ENCODE assay signal across 22 cellular contexts in genomic region chr19:29882719-29883105, GRCh38. TPM values are rescaled to one million over a fixed set of nuclear protein-coding genes. Genes with fewer than 3 reads are reported as not detected.
A peak's percentile ranks its signal among the peaks of the same experiment; 100 is the strongest.
DNase-seq lines count a peak whose midpoint lies in the region; ATAC-seq, FAIRE-seq and TF ChIP-seq lines count a peak whose summit lies in the region.
"Had no signal": no experiment of that assay in that cellular context is flagged by ENCODE, and none has a peak within 500 bp of the region (broad histone marks: within the 10 kb centered on the region; RNA-seq: fewer than 3 reads in every experiment).

No MANE protein-coding gene starts in this region.

- H3K4me1 ChIP-seq in hepatocyte (ENCODE audit: insufficient read depth), result no peaks in the 10 kb centered on the region
- H3K4me1 ChIP-seq in sigmoid colon, result no peaks in the 10 kb centered on the region
- H3K4me1 ChIP-seq in HepG2 (ENCODE audit: insufficient read depth, low read length), result peaks cover 9% of the 10 kb centered on the region; the same call in 1 of the 2 replicates
- H3K4me1 ChIP-seq: HAP-1 had no signal

- in situ Hi-C loops in HepG2 (cut with HindIII; ENCODE audit: extremely low pct_ligation_motif_present, low pct_unique_long_range_greater_than_20kb), result no loop called here

- no peaks in the 10 kb centered on the region for H4K20me1 ChIP-seq in hepatocyte (ENCODE audit: insufficient read depth, poor library complexity, severe bottlenecking)
- no peaks in the 10 kb centered on the region for H4K20me1 ChIP-seq in HepG2 (ENCODE audit: insufficient read depth, low read length)

- POLR2A ChIA-PET in HepG2 (lab: Yijun Ruan, JAX), result no interaction called here

- no peak for FAIRE-seq in HepG2 (lab: Jason Lieb, UNC)
- FAIRE-seq: K562 had no signal

- WGBS in hepatocyte (ENCODE audit: low lambda C conversion rate, missing lambda C conversion rate), result 65% methylated on average over 12 of the region's 13 CpGs
- 61 to 79% methylated on average over 13 of the region's 13 CpGs for WGBS in sigmoid colon, 2 donors
- 12% methylated on average over 8 of the region's 13 CpGs for WGBS in HepG2 (ENCODE audit: low lambda C conversion rate)

- no peaks in the 10 kb centered on the region for H3K9me3 Mint-ChIP-seq in HFFc6
- H3K9me3 Mint-ChIP-seq: CD8-positive, alpha-beta memory T cell had no signal

- TF ChIP-seq RAD21 in HepG2 (CRISPR knock-in tag; IDR thresholded peaks at IDR 0.05), result no peak

- H2AFZ ChIP-seq in hepatocyte (no peak overlapping the region), HepG2 (ENCODE audit: low read length) (no peak overlapping the region)

- peaks cover 5% of the 10 kb centered on the region for H3K27me3 Mint-ChIP-seq in HFFc6 (ENCODE audit: insufficient read depth)

- peak; percentile 54 for DNase-seq in activated effector memory CD4-positive, alpha-beta T cell treated with anti-CD3 and anti-CD28 coated beads, Interleukin-2, amount 50 U/mL, for 16 hours
- no peak for DNase-seq in activated effector memory CD4-positive, alpha-beta T cell treated with Interleukin-2 at 50 U/mL for 16 hours
- no peak for DNase-seq in HFFc6
- peak; percentile 2 for DNase-seq in hepatocyte (ENCODE audit: low spot score)
- peak; percentile 53 for DNase-seq in sigmoid colon
- DNase-seq in HepG2 (ENCODE audit: low spot score), result no peak
- DNase-seq: AML-193; C1 segment of cervical spinal cord; Calu3; CD8-positive, alpha-beta memory T cell; GDM1; MG63; NCI-H1436; NCI-H2029; NCI-H2227 treated with DMSO at 0.1 percent for 48 hours; NCI-H510A; NCI-H748 treated with DMSO at 0.1 percent for 48 hours had no signal

- H3K9ac ChIP-seq in HepG2 (ENCODE audit: insufficient read depth, low read depth, low read length), result no peak overlapping the region

- H3K27ac ChIP-seq in hepatocyte, result no peak overlapping the region
- no peak overlapping the region for H3K27ac ChIP-seq in sigmoid colon
- no peak overlapping the region for H3K27ac ChIP-seq in HepG2 (ENCODE audit: extremely low read length, insufficient read depth, low read length)

- peaks cover 35% of the 10 kb centered on the region for H3K4me1 Mint-ChIP-seq in HFFc6 (ENCODE audit: low read depth)

- H3K27me3 ChIP-seq in hepatocyte (no peaks in the 10 kb centered on the region), sigmoid colon (peaks cover 0 to 36% (median 5%) of the 10 kb centered on the region in 3 donors), HepG2 (ENCODE audit: control insufficient read depth in 1 of 2, insufficient read depth in 2 of 2, low read length in 2 of 2) (peaks cover 0 to 38% of the 10 kb centered on the region in 2 experiments; a peak in 2 of 5 replicates)
- H3K27me3 ChIP-seq: MG63 had no signal

- H3K27ac Mint-ChIP-seq in HFFc6, result no peak overlapping the region
- H3K27ac Mint-ChIP-seq: CD8-positive, alpha-beta memory T cell had no signal

- H3K9me2 ChIP-seq in hepatocyte (replicated peaks; ENCODE audit: insufficient read depth), result no peaks in the 10 kb centered on the region

- H3K9me3 ChIP-seq in hepatocyte (ENCODE audit: low read depth) (no peaks in the 10 kb centered on the region), sigmoid colon (no peaks in the 10 kb centered on the region), HepG2 (ENCODE audit: low read length) (no peaks in the 10 kb centered on the region)
- H3K9me3 ChIP-seq: HAP-1, MG63 had no signal

- CTCF ChIA-PET in HepG2 (lab: Yijun Ruan, JAX; ENCODE audit: low intra/inter-chr PET ratio, low total read pairs), result no interaction called here

- no peaks in the 10 kb centered on the region for H3K79me2 ChIP-seq in hepatocyte
- H3K79me2 ChIP-seq in HepG2 (ENCODE audit: insufficient read depth, low read length), result no peaks in the 10 kb centered on the region

- no peak overlapping the region for H3K4me3 ChIP-seq in hepatocyte
- H3K4me3 ChIP-seq in sigmoid colon, result no peak overlapping the region
- no peak overlapping the region for H3K4me3 ChIP-seq in HepG2 (replicated peaks in 1 of 3; ENCODE audit: insufficient read depth in 1 of 3, low read depth in 2 of 3, low read length in 3 of 3)
- H3K4me3 ChIP-seq: HAP-1, K562, MG63 had no signal

- H3K36me3 Mint-ChIP-seq in HFFc6 (ENCODE audit: low read depth), result peaks cover 4% of the 10 kb centered on the region; the same call in 1 of the 2 replicates
- H3K36me3 Mint-ChIP-seq: CD8-positive, alpha-beta memory T cell had no signal

- no TSS peak for BruUV-seq in HepG2 (replicated peaks; lab: Mats Ljungman, UMichigan)

- TF ChIP-seq POLR2A in sigmoid colon (IDR thresholded peaks at IDR 0.05) (no peak), HepG2 (IDR thresholded peaks at IDR 0.05; ENCODE audit: insufficient read depth in 1 of 2, low read depth in 2 of 2, low read length in 2 of 2) (no peak)

- ATAC-seq in HG02870 (IDR thresholded peaks at IDR 0.05; ENCODE audit: unreplicated experiment) (no peak), HepG2 (no peak), GM19023 (IDR thresholded peaks at IDR 0.05; ENCODE audit: unreplicated experiment) (no peak)
- ATAC-seq: Right ventricle myocardium inferior had no signal

- peak overlapping the region; percentile 19; the same call in 1 of the 2 replicates for H3K4me3 Mint-ChIP-seq in HFFc6
- H3K4me3 Mint-ChIP-seq: CD8-positive, alpha-beta memory T cell had no signal

- no peak for TF ChIP-seq CTCF in HFFc6 (IDR thresholded peaks at IDR 0.05)
- TF ChIP-seq CTCF in hepatocyte (IDR thresholded peaks at IDR 0.05; ENCODE audit: poor library complexity), result no peak
- no peak for TF ChIP-seq CTCF in sigmoid colon (IDR thresholded peaks at IDR 0.05)
- TF ChIP-seq CTCF in HepG2 (CRISPR knock-in tag; IDR thresholded peaks at IDR 0.05), result no peak

- H3K36me3 ChIP-seq in hepatocyte (replicated peaks; ENCODE audit: insufficient read depth, low read depth) (no peaks in the 10 kb centered on the region), sigmoid colon (no peaks in the 10 kb centered on the region), HepG2 (replicated peaks in 1 of 2; ENCODE audit: control insufficient read depth in 1 of 2, insufficient read depth in 2 of 2, low read length in 2 of 2) (no peaks in the 10 kb centered on the region)
- H3K36me3 ChIP-seq: HAP-1, MG63 had no signal

- H3K4me2 ChIP-seq in hepatocyte, result no peak overlapping the region
- H3K4me2 ChIP-seq in HepG2 (ENCODE audit: low read depth, low read length), result no peak overlapping the region

- no peak for TF ChIP-seq EP300 in sigmoid colon (IDR thresholded peaks at IDR 0.05)
- TF ChIP-seq EP300 in HepG2 (IDR thresholded peaks at IDR 0.05; ENCODE audit: low read depth in 2 of 2, low read length in 2 of 2), result no peak
- TF ChIP-seq EP300 in HepG2 (CRISPR knock-in tag; IDR thresholded peaks at IDR 0.05; ENCODE audit: borderline replicate concordance), result no peak

- intact Hi-C loops in sigmoid colon (cut with DNase I) (no loop called here), HepG2 (cut with micrococcal nuclease; ENCODE audit: unreplicated experiment) (no loop called here)

TF ChIP-seq in HepG2, 621 proteins besides CTCF, POLR2A, EP300 and RAD21 (continues in another document):
- TF ChIP-seq TBL1XR1 (IDR thresholded peaks at IDR 0.05; ENCODE audit: borderline replicate concordance, low read length, partially characterized antibody), result no peak
- no peak for TF ChIP-seq ZNF20 (CRISPR knock-in tag; IDR thresholded peaks at IDR 0.05)
- TF ChIP-seq SIX4 (CRISPR knock-in tag; IDR thresholded peaks at IDR 0.05), result no peak
- TF ChIP-seq RELA (CRISPR knock-in tag; IDR thresholded peaks at IDR 0.05), result no peak
- no peak for TF ChIP-seq ARNTL (CRISPR knock-in tag; IDR thresholded peaks at IDR 0.05)
- TF ChIP-seq SOX6 (IDR thresholded peaks at IDR 0.05), result no peak
- no peak for TF ChIP-seq SOX6 (CRISPR knock-in tag; IDR thresholded peaks at IDR 0.05)
- no peak for TF ChIP-seq ZNF431 (CRISPR knock-in tag; IDR thresholded peaks at IDR 0.05; ENCODE audit: borderline replicate concordance, low read depth)
- no peak for TF ChIP-seq MEIS2 (CRISPR knock-in tag; IDR thresholded peaks at IDR 0.05)
- no peak for TF ChIP-seq KDM5B (CRISPR knock-in tag; IDR thresholded peaks at IDR 0.05; ENCODE audit: borderline replicate concordance)
- TF ChIP-seq ZNF225 (CRISPR knock-in tag; IDR thresholded peaks at IDR 0.05), result no peak
- TF ChIP-seq PCBP2 (optimal IDR thresholded peaks at IDR 0.05; ENCODE audit: low read depth, low read length, poor library complexity, severe bottlenecking), result no peak
- no peak for TF ChIP-seq ZNF558 (CRISPR knock-in tag; IDR thresholded peaks at IDR 0.05; ENCODE audit: borderline replicate concordance)

RNA-seq across cellular contexts. Expression of gene URI1, which starts 59.3 kb away (rescaled TPM):
- 10 to 100 TPM; 45.8 to 53.8 (median 47.1) TPM for total RNA-seq in HFFc6 (2021; fragmentation: NEBNext Ultra II Directional; extraction: Animal tissue kit (Norgen Biotek cat#: 25700))
- total RNA-seq in hepatocyte, result 63.6 and 66.7 TPM in 2 replicates
- polyA plus RNA-seq in hepatocyte, result 49.6 and 50.0 TPM in 2 replicates
- total RNA-seq in sigmoid colon, result 10 to 100 TPM; 54.6 to 69.2 (median 60.6) TPM
- polyA plus RNA-seq in sigmoid colon, result 10 to 100 TPM; 20.8 to 34.2 (median 29.1) TPM
- 66.6 and 67.9 TPM in 2 replicates for total RNA-seq in HepG2 (2016; rRNA removed; fragmentation: Illumina TruSeq; extraction: Trizol)
- total RNA-seq in HepG2 (2016; cell fraction: cytosol; rRNA removed; fragmentation: Illumina TruSeq; extraction: Trizol; ENCODE audit: low read depth), result 55.4 and 65.8 TPM in 2 replicates
- total RNA-seq in HepG2 (2016; cell fraction: insoluble cytoplasmic fraction; rRNA removed; fragmentation: Illumina TruSeq; extraction: Trizol), result 59.1 and 63.0 TPM in 2 replicates
- 94.1 and 96.8 TPM in 2 replicates for total RNA-seq in HepG2 (2016; cell fraction: membrane; rRNA removed; fragmentation: Illumina TruSeq; extraction: Trizol)
- 59.4 and 60.6 TPM in 2 replicates for total RNA-seq in HepG2 (2016; cell fraction: nucleus; rRNA removed; fragmentation: Illumina TruSeq; extraction: Trizol)
- 35.4 and 43.6 TPM in 2 replicates for polyA plus RNA-seq in HepG2 (2011; rRNA removed)
- polyA plus RNA-seq in HepG2 (2011; cell fraction: cytosol; rRNA removed), result 17.2 and 27.7 TPM in 2 replicates
- polyA plus RNA-seq in HepG2 (2011; cell fraction: nucleus; rRNA removed), result 29.1 and 37.9 TPM in 2 replicates
- 40.6 and 47.2 TPM in 2 replicates for polyA plus RNA-seq in HepG2 (2012)
- 37.8 and 49.5 TPM in 2 replicates for polyA plus RNA-seq in HepG2 (2016; cell fraction: cytosol; fragmentation: Illumina TruSeq; extraction: Trizol; ENCODE audit: low read depth)
- 64.3 and 69.2 TPM in 2 replicates for polyA plus RNA-seq in HepG2 (2016; cell fraction: insoluble cytoplasmic fraction; fragmentation: Illumina TruSeq; extraction: Trizol; ENCODE audit: low read depth)
- 70.9 and 75.8 TPM in 2 replicates for polyA plus RNA-seq in HepG2 (2016; cell fraction: membrane; fragmentation: Illumina TruSeq; extraction: Trizol; ENCODE audit: low read depth)
- 55.9 and 58.5 TPM in 2 replicates for polyA plus RNA-seq in HepG2 (2016; cell fraction: nucleus; fragmentation: Illumina TruSeq; extraction: Trizol; ENCODE audit: insufficient read depth, low read depth)
- 20.9 and 41.9 TPM in 2 replicates for polyA minus RNA-seq in HepG2 (2011; rRNA and poly(A)+ RNA removed; ENCODE audit: low replicate concordance)
- polyA minus RNA-seq in HepG2 (2011; cell fraction: cytosol; rRNA and poly(A)+ RNA removed), result 26.6 and 35.0 TPM in 2 replicates
- polyA minus RNA-seq in HepG2 (2011; cell fraction: nucleus; rRNA and poly(A)+ RNA removed), result 118 and 132 TPM in 2 replicates

Comparison
In these comparisons a context has a peak if more than half of its experiments do, and no peak if none do; other contexts are left out.
1. DNase-seq: peak in activated effector memory CD4-positive, alpha-beta T cell treated with anti-CD3 and anti-CD28 coated beads, Interleukin-2, amount 50 U/mL, for 16 hours (single experiment), hepatocyte (single experiment) and sigmoid colon (single experiment); none in activated effector memory CD4-positive, alpha-beta T cell treated with Interleukin-2 at 50 U/mL for 16 hours (single experiment), HFFc6 (single experiment) and HepG2 (single experiment).